ENCODE assay signal across 24 cellular contexts in genomic region chr11:84255483-84255882, GRCh38.
DNase-seq lines count a peak whose midpoint lies in the region; ATAC-seq, FAIRE-seq and TF ChIP-seq lines count a peak whose summit lies in the region.
"Had no signal": no experiment of that assay in that cellular context is flagged by ENCODE, and none has a peak within 500 bp of the region (broad histone marks: within the 10 kb centered on the region; RNA-seq: fewer than 3 reads in every experiment).

No MANE protein-coding gene starts in this region.

- H3K14ac ChIP-seq in H1 (ENCODE audit: insufficient read length) = no peak overlapping the region

- no TSS peak for BruUV-seq in K562 (replicated peaks; lab: Mats Ljungman, UMichigan)

- H3K4ac ChIP-seq in H1 (replicated peaks; ENCODE audit: insufficient read length, low read depth, low read length) = no peak overlapping the region

- H3K18ac ChIP-seq in H1 (ENCODE audit: extremely low read depth, low read length) = no peak overlapping the region

- DNase-seq in DMS53 (lab: John Stamatoyannopoulos, UW) = peak; percentile 31
- no peak for DNase-seq in DMS53 treated with DMSO at 0.1 percent for 48 hours (lab: John Stamatoyannopoulos, UW; ENCODE audit: unreplicated experiment)
- DNase-seq in A549 (ENCODE audit: low read depth in 1 of 2, low spot score in 1 of 2) = no peak
- no peak for DNase-seq in K562 (ENCODE audit: extremely low read depth in 1 of 4, low spot score in 3 of 4)
- no peak for DNase-seq in H1 (ENCODE audit: low read depth in 1 of 2, low spot score in 2 of 2)
- DNase-seq in stimulated activated CD4-positive, alpha-beta T cell treated with anti-CD3 and anti-CD28 coated beads, Interleukin-2, amount 100 ng/mL, for 24 hours = no peak
- DNase-seq: ACHN; BE2C; C1 segment of cervical spinal cord; CD4-positive, alpha-beta memory T cell; CD4-positive, CD25-positive, alpha-beta regulatory T cell; CD8-positive, alpha-beta memory T cell; COR-L47; DMS 273 treated with DMSO at 0.1 percent for 48 hours; DMS153; DMS79; DND-41; EL; GDM1 had no signal

- H3K9ac ChIP-seq in K562 (ENCODE audit: insufficient read depth in 1 of 2, low read depth in 2 of 2, low read length in 2 of 2) = no peak overlapping the region
- no peak overlapping the region for H3K9ac ChIP-seq in H1 (replicated peaks in 1 of 4; ENCODE audit: extremely low read depth in 1 of 4, low read depth in 3 of 4, low read length in 3 of 4)
- H3K9ac ChIP-seq: BLaER1 had no signal

- H2BK12ac ChIP-seq in H1 (ENCODE audit: low read depth, low read length) = no peak overlapping the region

- no peak overlapping the region for H3K56ac ChIP-seq in H1 (replicated peaks; ENCODE audit: insufficient read length, low read depth, low read length)

- H2BK15ac ChIP-seq in H1 (ENCODE audit: low read length) = no peak overlapping the region

- CTCF ChIA-PET in A549 (lab: Yijun Ruan, JAX) = no interaction called here
- CTCF ChIA-PET in K562 (lab: Yijun Ruan, JAX; ENCODE audit: low intra/inter-chr PET ratio) = no interaction called here
- CTCF ChIA-PET in H1 (lab: Charles Lee; ENCODE audit: partially characterized antibody) = interaction anchor here (0.6 to 1.5 kb wide), 2 partner anchors 13 to 1030 kb away, joined by 3 to 4 read pairs; no protein-coding TSS in a partner anchor

- TF ChIP-seq EP300 in A549 (IDR thresholded peaks at IDR 0.05) = no peak
- TF ChIP-seq EP300 in K562 (IDR thresholded peaks at IDR 0.05; ENCODE audit: low read length) = no peak
- no peak for TF ChIP-seq EP300 in H1 (IDR thresholded peaks at IDR 0.05; ENCODE audit: borderline replicate concordance in 1 of 2, low read depth in 2 of 2, low read length in 2 of 2)

- H3K27ac ChIP-seq in A549 = no peak overlapping the region
- no peak overlapping the region for H3K27ac ChIP-seq in K562 (ENCODE audit: extremely low read depth, low read depth, low read length)
- H3K27ac ChIP-seq in H1 (ENCODE audit: low read depth, low read length) = no peak overlapping the region
- H3K27ac ChIP-seq: 22Rv1, BLaER1 had no signal

- WGBS in A549 (ENCODE audit: missing lambda C conversion rate) = 28% methylated on average over 5 of the region's 5 CpGs
- WGBS in K562 (ENCODE audit: insufficient coverage, low coverage, missing lambda C conversion rate) = 0% methylated on average over 5 of the region's 5 CpGs
- WGBS in H1 (ENCODE audit: extremely low coverage in 1 of 2, insufficient coverage in 1 of 2, insufficient read length in 1 of 2, insufficient replicate concordance in 2 of 2, low coverage in 1 of 2, low lambda C conversion rate in 2 of 2, missing lambda C conversion rate in 1 of 2), 2 experiments = 96% methylated on average over 5 of the region's 5 CpGs; no CpG with 5 or more reads in 1 of the 2 experiments

- TF ChIP-seq CTCF in A549 (IDR thresholded peaks at IDR 0.05) (no peak), K562 (IDR thresholded peaks at IDR 0.05 in 2 of 3, conservative IDR thresholded peaks at IDR 0.05 in 1 of 3; ENCODE audit: insufficient read depth in 2 of 3, low read depth in 1 of 3, low read length in 3 of 3) (no peak), H1 (IDR thresholded peaks at IDR 0.05; ENCODE audit: control extremely low read depth in 1 of 3, insufficient read depth in 1 of 3, low read depth in 1 of 3, low read length in 3 of 3) (no peak)

- TF ChIP-seq RAD21 in A549 (conservative IDR thresholded peaks at IDR 0.05 in 1 of 2, IDR thresholded peaks at IDR 0.05 in 1 of 2) = no peak
- no peak for TF ChIP-seq RAD21 in K562 (CRISPR knock-in tag; conservative IDR thresholded peaks at IDR 0.05 in 1 of 2, IDR thresholded peaks at IDR 0.05 in 1 of 2)
- no peak for TF ChIP-seq RAD21 in H1 (IDR thresholded peaks at IDR 0.05 in 1 of 2, conservative IDR thresholded peaks at IDR 0.05 in 1 of 2; ENCODE audit: low read depth in 2 of 2, low read length in 2 of 2)

- H2AFZ ChIP-seq in K562 (ENCODE audit: low read depth, low read length) (no peak overlapping the region), H1 (ENCODE audit: low read length) (no peak overlapping the region)

- FAIRE-seq in A549 (lab: Jason Lieb, UNC) (no peak), K562 (lab: Jason Lieb, UNC) (no peak), H1 (lab: Jason Lieb, UNC) (no peak)
- FAIRE-seq: GM12878, GM18507 had no signal

- TF ChIP-seq POLR2A in A549 (IDR thresholded peaks at IDR 0.05; ENCODE audit: low read length) = no peak
- TF ChIP-seq POLR2A in K562 (conservative IDR thresholded peaks at IDR 0.05) = no peak
- TF ChIP-seq POLR2A in H1 (IDR thresholded peaks at IDR 0.05; ENCODE audit: control extremely low read depth in 1 of 2, low read depth in 2 of 2, low read length in 2 of 2) = no peak

- no peaks in the 10 kb centered on the region for H3K79me2 ChIP-seq in K562 (ENCODE audit: control insufficient read depth, insufficient read depth, low read length)
- no peaks in the 10 kb centered on the region for H3K79me2 ChIP-seq in H1 (ENCODE audit: control insufficient read depth in 1 of 2, insufficient read depth in 2 of 2, low read length in 2 of 2)

- H2AK5ac ChIP-seq in H1 (ENCODE audit: low read depth, low read length) = no peak overlapping the region

- H3K4me2 ChIP-seq in A549 = no peak overlapping the region
- no peak overlapping the region for H3K4me2 ChIP-seq in K562 (ENCODE audit: insufficient read depth, low read length)
- no peak overlapping the region for H3K4me2 ChIP-seq in H1 (ENCODE audit: insufficient read depth in 1 of 2, low read depth in 2 of 2, low read length in 2 of 2)
- H3K4me2 ChIP-seq: BLaER1 had no signal

- H3K36me3 ChIP-seq in K562 (ENCODE audit: control insufficient read depth, insufficient read depth, low read length) = no peaks in the 10 kb centered on the region
- no peaks in the 10 kb centered on the region for H3K36me3 ChIP-seq in H1 (ENCODE audit: control insufficient read depth in 2 of 4, insufficient read depth in 4 of 4, low read length in 3 of 4)
- H3K36me3 ChIP-seq: BE2C, BLaER1 had no signal

- no peaks in the 10 kb centered on the region for H4K20me1 ChIP-seq in K562 (replicated peaks; ENCODE audit: control insufficient read depth, insufficient read depth, low read length)
- no peaks in the 10 kb centered on the region for H4K20me1 ChIP-seq in H1 (replicated peaks in 1 of 2; ENCODE audit: control insufficient read depth in 1 of 2, insufficient read depth in 2 of 2, low read length in 2 of 2)
- H4K20me1 ChIP-seq: BLaER1 had no signal

- intact Hi-C loops in K562 (cut with micrococcal nuclease) = no loop called here

- H3K4me3 ChIP-seq in A549 = no peak overlapping the region
- no peak overlapping the region for H3K4me3 ChIP-seq in K562
- H3K4me3 ChIP-seq in H1 (ENCODE audit: extremely low read depth in 1 of 4, insufficient read depth in 2 of 4, low read depth in 3 of 4, low read length in 4 of 4) = no peak overlapping the region
- H3K4me3 ChIP-seq: BLaER1, GM12878 had no signal

- no peaks in the 10 kb centered on the region for H3K27me3 ChIP-seq in K562 (ENCODE audit: control insufficient read depth in 2 of 2, insufficient read depth in 2 of 2, low read length in 2 of 2)
- H3K27me3 ChIP-seq in H1 (replicated peaks in 1 of 4; ENCODE audit: control insufficient read depth in 3 of 4, extremely low read depth in 1 of 4, insufficient read depth in 3 of 4, low read length in 3 of 4) = no peaks in the 10 kb centered on the region
- H3K27me3 ChIP-seq: BE2C, BLaER1 had no signal

- H4K91ac ChIP-seq in H1 (replicated peaks; ENCODE audit: insufficient read length, low read length) = no peak overlapping the region

- no peaks in the 10 kb centered on the region for H3K4me1 ChIP-seq in A549
- H3K4me1 ChIP-seq in K562 (replicated peaks in 1 of 2; ENCODE audit: control insufficient read depth in 2 of 2, insufficient read depth in 2 of 2, low read length in 2 of 2) = no peaks in the 10 kb centered on the region
- H3K4me1 ChIP-seq in H1 (replicated peaks in 1 of 4; ENCODE audit: control insufficient read depth in 3 of 4, insufficient read depth in 4 of 4, low read length in 3 of 4) = no peaks in the 10 kb centered on the region
- H3K4me1 ChIP-seq: BLaER1 had no signal

- H2BK5ac ChIP-seq in H1 (ENCODE audit: low read depth, low read length) = no peak overlapping the region

- H3K79me1 ChIP-seq in H1 (ENCODE audit: low read depth, low read length) = no peaks in the 10 kb centered on the region

- no peak overlapping the region for H3K23ac ChIP-seq in H1 (ENCODE audit: insufficient read length)

- H4K5ac ChIP-seq in H1 (ENCODE audit: insufficient read length, low read depth, low read length) = no peak overlapping the region

- ATAC-seq in A549 = no peak
- ATAC-seq in K562 = no peak
- no peak for ATAC-seq in HG03354 (IDR thresholded peaks at IDR 0.05; ENCODE audit: poor library complexity, severe bottlenecking, unreplicated experiment)
- ATAC-seq: GM12878 had no signal

- in situ Hi-C loops in K562 (cut with MboI) = no loop called here

- H4K8ac ChIP-seq in H1 (ENCODE audit: extremely low read depth, insufficient read depth, low read length) = no peak overlapping the region

- no peaks in the 10 kb centered on the region for H3K9me1 ChIP-seq in K562 (ENCODE audit: control insufficient read depth, insufficient read depth, low read length)

- POLR2A ChIA-PET in A549 (lab: Yijun Ruan, JAX) = no interaction called here
- POLR2A ChIA-PET in K562 (lab: Yijun Ruan, JAX) = no interaction called here
- POLR2A ChIA-PET in H1 (lab: Charles Lee; ENCODE audit: partially characterized antibody) = no interaction called here

- no peak overlapping the region for H2BK20ac ChIP-seq in H1 (ENCODE audit: low read length)

- no peaks in the 10 kb centered on the region for H3K23me2 ChIP-seq in H1 (ENCODE audit: low read depth, low read length)

- H3K9me3 ChIP-seq in A549 = no peaks in the 10 kb centered on the region
- no peaks in the 10 kb centered on the region for H3K9me3 ChIP-seq in K562 (replicated peaks; ENCODE audit: control insufficient read depth, insufficient read depth, low read depth, low read length)
- no peaks in the 10 kb centered on the region for H3K9me3 ChIP-seq in H1 (ENCODE audit: insufficient read depth in 2 of 2, low read depth in 1 of 2, low read length in 1 of 2)
- H3K9me3 ChIP-seq: BE2C, BLaER1 had no signal

- no peak overlapping the region for H2BK120ac ChIP-seq in H1 (replicated peaks; ENCODE audit: low read depth, low read length)

TF ChIP-seq in A549, 52 proteins besides CTCF, POLR2A, EP300 and RAD21 (continues in another document):
- TF ChIP-seq SREBF2 (IDR thresholded peaks at IDR 0.05) (no peak), NR3C1 (IDR thresholded peaks at IDR 0.05) (no peak), MAZ (IDR thresholded peaks at IDR 0.05; ENCODE audit: borderline replicate concordance, low read depth, low read length) (no peak)

TF ChIP-seq in K562, 482 proteins besides CTCF, POLR2A, EP300 and RAD21 (continues in another document):
- TF ChIP-seq NFRKB (IDR thresholded peaks at IDR 0.05; ENCODE audit: low read depth) = no peak
- 0 out of 2 replicates have a peak, but pooled peaks have one; percentile 8 for TF ChIP-seq MAFF (IDR thresholded peaks at IDR 0.05; ENCODE audit: low read length)
- no peak for TF ChIP-seq CAMTA2 (CRISPR knock-in tag; conservative IDR thresholded peaks at IDR 0.05)

TF ChIP-seq in H1, 55 proteins besides CTCF, POLR2A, EP300 and RAD21:
- TF ChIP-seq GTF2F1 (IDR thresholded peaks at IDR 0.05; ENCODE audit: borderline replicate concordance, low read depth, low read length) = no peak
- no peak for TF ChIP-seq EZH2 (IDR thresholded peaks at IDR 0.05; ENCODE audit: low read depth, low read length, severe bottlenecking)
- TF ChIP-seq MAFK (IDR thresholded peaks at IDR 0.05; ENCODE audit: low read depth, low read length) = peak; percentile 28; the same call in 1 of the 2 replicates
- no peak for TF ChIP-seq JUN (IDR thresholded peaks at IDR 0.05; ENCODE audit: low read depth, low read length)
